Comparison of ENCODE assay signal across 1 cellular context in the genomic region with DNA sequence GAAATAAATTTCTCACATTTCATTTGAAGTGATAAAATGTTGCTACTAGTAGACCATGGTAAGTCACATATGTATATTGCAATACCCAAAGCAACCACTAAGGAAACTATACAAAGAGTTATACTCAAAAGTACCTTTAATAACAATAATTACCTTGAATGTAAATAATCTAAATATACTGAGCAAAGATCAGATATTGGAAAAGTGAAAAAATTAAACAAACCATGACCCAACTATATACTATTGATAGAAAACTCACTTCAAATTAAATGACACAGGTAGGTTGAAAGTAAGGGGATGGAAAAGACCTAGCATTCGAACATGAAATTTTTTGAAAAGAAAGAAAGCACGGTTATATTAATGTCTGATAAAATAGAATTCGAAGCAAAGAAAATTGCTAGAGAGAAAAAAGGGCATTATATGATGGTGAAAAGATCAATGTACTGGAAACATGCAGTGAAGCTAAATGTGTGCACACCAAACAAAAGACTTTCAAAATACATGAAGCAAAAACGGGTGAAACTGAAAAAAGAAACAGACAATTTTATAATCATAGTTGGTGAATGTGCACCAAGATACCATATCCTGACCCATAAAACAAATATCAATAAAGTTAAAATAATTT.
TF ChIP-seq lines count a peak whose summit lies in the region.

No MANE protein-coding gene starts in this region.

TF ChIP-seq in GM12878, 131 proteins besides CTCF, POLR2A, EP300 and RAD21 (continued from another document):
- no peak for TF ChIP-seq E4F1 (IDR thresholded peaks at IDR 0.05; ENCODE audit: borderline replicate concordance, partially characterized antibody)
- no peak for TF ChIP-seq CHD4 (IDR thresholded peaks at IDR 0.05)
- TF ChIP-seq, protein P1, sequence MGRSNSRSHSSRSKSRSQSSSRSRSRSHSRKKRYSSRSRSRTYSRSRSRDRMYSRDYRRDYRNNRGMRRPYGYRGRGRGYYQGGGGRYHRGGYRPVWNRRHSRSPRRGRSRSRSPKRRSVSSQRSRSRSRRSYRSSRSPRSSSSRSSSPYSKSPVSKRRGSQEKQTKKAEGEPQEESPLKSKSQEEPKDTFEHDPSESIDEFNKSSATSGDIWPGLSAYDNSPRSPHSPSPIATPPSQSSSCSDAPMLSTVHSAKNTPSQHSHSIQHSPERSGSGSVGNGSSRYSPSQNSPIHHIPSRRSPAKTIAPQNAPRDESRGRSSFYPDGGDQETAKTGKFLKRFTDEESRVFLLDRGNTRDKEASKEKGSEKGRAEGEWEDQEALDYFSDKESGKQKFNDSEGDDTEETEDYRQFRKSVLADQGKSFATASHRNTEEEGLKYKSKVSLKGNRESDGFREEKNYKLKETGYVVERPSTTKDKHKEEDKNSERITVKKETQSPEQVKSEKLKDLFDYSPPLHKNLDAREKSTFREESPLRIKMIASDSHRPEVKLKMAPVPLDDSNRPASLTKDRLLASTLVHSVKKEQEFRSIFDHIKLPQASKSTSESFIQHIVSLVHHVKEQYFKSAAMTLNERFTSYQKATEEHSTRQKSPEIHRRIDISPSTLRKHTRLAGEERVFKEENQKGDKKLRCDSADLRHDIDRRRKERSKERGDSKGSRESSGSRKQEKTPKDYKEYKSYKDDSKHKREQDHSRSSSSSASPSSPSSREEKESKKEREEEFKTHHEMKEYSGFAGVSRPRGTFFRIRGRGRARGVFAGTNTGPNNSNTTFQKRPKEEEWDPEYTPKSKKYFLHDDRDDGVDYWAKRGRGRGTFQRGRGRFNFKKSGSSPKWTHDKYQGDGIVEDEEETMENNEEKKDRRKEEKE (IDR thresholded peaks at IDR 0.05), result no peak
- no peak for TF ChIP-seq HSF1 (IDR thresholded peaks at IDR 0.05; ENCODE audit: low read depth, low read length)
- TF ChIP-seq, protein P2, sequence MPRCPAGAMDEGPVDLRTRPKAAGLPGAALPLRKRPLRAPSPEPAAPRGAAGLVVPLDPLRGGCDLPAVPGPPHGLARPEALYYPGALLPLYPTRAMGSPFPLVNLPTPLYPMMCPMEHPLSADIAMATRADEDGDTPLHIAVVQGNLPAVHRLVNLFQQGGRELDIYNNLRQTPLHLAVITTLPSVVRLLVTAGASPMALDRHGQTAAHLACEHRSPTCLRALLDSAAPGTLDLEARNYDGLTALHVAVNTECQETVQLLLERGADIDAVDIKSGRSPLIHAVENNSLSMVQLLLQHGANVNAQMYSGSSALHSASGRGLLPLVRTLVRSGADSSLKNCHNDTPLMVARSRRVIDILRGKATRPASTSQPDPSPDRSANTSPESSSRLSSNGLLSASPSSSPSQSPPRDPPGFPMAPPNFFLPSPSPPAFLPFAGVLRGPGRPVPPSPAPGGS (IDR thresholded peaks at IDR 0.05; ENCODE audit: borderline replicate concordance, insufficient read depth, low read depth, low read length, poor library complexity, severe bottlenecking), result no peak
- no peak for TF ChIP-seq TCF3 (IDR thresholded peaks at IDR 0.05; ENCODE audit: borderline replicate concordance, insufficient read depth, low read depth, low read length)
- no peak for TF ChIP-seq REST (IDR thresholded peaks at IDR 0.05; ENCODE audit: low read depth, low read length)
- no peak for TF ChIP-seq SREBF1 (IDR thresholded peaks at IDR 0.05; ENCODE audit: low read length)
- TF ChIP-seq JUND (IDR thresholded peaks at IDR 0.05; ENCODE audit: low read depth, low read length), result no peak
